ENCODE assay signal across 34 cellular contexts in the genomic region with DNA sequence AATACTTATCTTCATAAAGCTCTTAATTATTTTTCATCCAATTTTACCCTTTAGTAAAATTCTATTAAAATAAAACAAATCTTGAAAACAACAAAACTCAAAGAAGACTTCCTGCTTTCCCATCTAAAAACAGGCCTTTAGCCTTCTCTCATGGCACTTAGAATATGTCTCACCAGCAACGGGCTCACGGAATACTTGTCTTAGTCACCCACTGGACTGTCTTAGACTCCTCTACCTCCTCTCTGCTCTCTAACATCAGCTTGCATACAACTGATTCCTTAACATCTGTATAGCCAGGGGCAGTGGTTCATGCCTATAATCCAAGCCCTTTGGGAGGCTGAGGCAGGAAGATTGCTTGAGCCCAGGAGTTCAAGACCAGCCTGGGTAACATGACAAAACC. TPM values are rescaled to one million over a fixed set of nuclear protein-coding genes. Genes with fewer than 3 reads are reported as not detected.
"Had no signal": no experiment of that assay in that cellular context is flagged by ENCODE, and none has a peak within 500 bp of the region (broad histone marks: within the 10 kb centered on the region; RNA-seq: fewer than 3 reads in every experiment).

No MANE protein-coding gene starts in this region.

- H3K27me3 ChIP-seq: brain microvascular endothelial cell, heart left ventricle, right lobe of liver, tibial nerve had no signal

- H3K4me1 Mint-ChIP-seq: immature natural killer cell had no signal

- FAIRE-seq: endometrium had no signal

- H3K27ac Mint-ChIP-seq: activated naive CD8-positive, alpha-beta T cell; nephron; T-helper 2 cell treated with Interferon-gamma antibody and Interleukin-4, amounts not matched to agents 5 μg/mL and 100 μg/mL, for 36 hours had no signal

- ATAC-seq: activated CD4-positive, CD25-positive, alpha-beta regulatory T cell treated with anti-CD3 and anti-CD28 coated beads, Interleukin-2, amount 50 U/mL, for 24 hours; heart left ventricle; lower lobe of right lung; mucosa of descending colon; stimulated activated naive CD8-positive, alpha-beta T cell treated with anti-CD3 and anti-CD28 coated beads, Interleukin-15, amount 100 ng/mL, for 72 hours had no signal

- H3K9me3 Mint-ChIP-seq: immature natural killer cell; nephron; stimulated activated naive CD8-positive, alpha-beta T cell treated with anti-CD3 and anti-CD28 coated beads, Interleukin-15, amount 100 ng/mL, for 72 hours; T-helper 2 cell treated with Interferon-gamma antibody and Interleukin-4, amounts not matched to agents 5 μg/mL and 100 μg/mL, for 36 hours had no signal

- H3K4me3 Mint-ChIP-seq: activated naive CD8-positive, alpha-beta T cell; immature natural killer cell; nephron; stimulated activated naive CD8-positive, alpha-beta T cell treated with anti-CD3 and anti-CD28 coated beads, Interleukin-15, amount 100 ng/mL, for 72 hours; T-helper 2 cell treated with Interferon-gamma antibody and Interleukin-4, amounts not matched to agents 5 μg/mL and 100 μg/mL, for 36 hours had no signal

- H3K27me3 Mint-ChIP-seq: activated naive CD8-positive, alpha-beta T cell; stimulated activated naive CD8-positive, alpha-beta T cell treated with anti-CD3 and anti-CD28 coated beads, Interleukin-15, amount 100 ng/mL, for 72 hours had no signal

- DNase-seq: activated CD4-positive, alpha-beta T cell treated with anti-CD3 and anti-CD28 coated beads for 48 hours; activated CD4-positive, alpha-beta T cell treated with anti-CD3 and anti-CD28 coated beads, Interleukin-2, amount 50 U/mL, for 48 hours; activated CD8-positive, alpha-beta memory T cell treated with anti-CD3 and anti-CD28 coated beads for 24 hours; activated effector memory CD4-positive, alpha-beta T cell treated with Interleukin-2 at 50 U/mL for 16 hours; activated naive CD4-positive, alpha-beta T cell treated with Interleukin-2 at 50 U/mL for 16 hours; anterior cingulate cortex; brain microvascular endothelial cell; central memory CD4-positive, alpha-beta T cell; dermis blood vessel endothelial cell; effector CD8-positive, alpha-beta T cell; erythroblast; heart left ventricle; hypothalamus; immature natural killer cell; lower lobe of right lung; mucosa of descending colon; posterior cingulate gyrus; right lobe of liver; stimulated activated CD4-positive, alpha-beta T cell treated with anti-CD3 and anti-CD28 coated beads, Interleukin-12 subunit alpha, Interleukin-12 subunit beta, amount 100 ng/mL, for 4 hours; stimulated activated CD4-positive, alpha-beta T cell treated with anti-CD3 and anti-CD28 coated beads, Interleukin-4, amount 100 ng/mL, for 1 hour; stimulated activated naive CD8-positive, alpha-beta T cell treated with anti-CD3 and anti-CD28 coated beads, Interleukin-15, amount 100 ng/mL, for 72 hours; substantia nigra; T-helper 1 cell; WERI-Rb-1 had no signal

- H3K9me3 ChIP-seq: heart left ventricle, lower lobe of right lung, mucosa of descending colon, right lobe of liver, tibial nerve had no signal

- H3K4me3 ChIP-seq: heart left ventricle, lower lobe of right lung, mucosa of descending colon, skin epidermis, tibial nerve had no signal

- H3K27ac ChIP-seq: brain microvascular endothelial cell, heart left ventricle, lower lobe of right lung, WERI-Rb-1 had no signal

RNA-seq across cellular contexts. Expression of a gene that starts 42.2 kb away (rescaled TPM):
- total RNA-seq: fibroblast of lung, osteoblast had no signal
- polyA plus RNA-seq: fibroblast of lung, immature natural killer cell had no signal

RNA-seq across cellular contexts. Expression of a gene that starts 59.8 kb away (rescaled TPM):
- total RNA-seq: fibroblast of lung, myocyte had no signal
- polyA plus RNA-seq: fibroblast of lung, immature natural killer cell had no signal
